8 cellular contexts compared by ENCODE assay signal in the genomic region with DNA sequence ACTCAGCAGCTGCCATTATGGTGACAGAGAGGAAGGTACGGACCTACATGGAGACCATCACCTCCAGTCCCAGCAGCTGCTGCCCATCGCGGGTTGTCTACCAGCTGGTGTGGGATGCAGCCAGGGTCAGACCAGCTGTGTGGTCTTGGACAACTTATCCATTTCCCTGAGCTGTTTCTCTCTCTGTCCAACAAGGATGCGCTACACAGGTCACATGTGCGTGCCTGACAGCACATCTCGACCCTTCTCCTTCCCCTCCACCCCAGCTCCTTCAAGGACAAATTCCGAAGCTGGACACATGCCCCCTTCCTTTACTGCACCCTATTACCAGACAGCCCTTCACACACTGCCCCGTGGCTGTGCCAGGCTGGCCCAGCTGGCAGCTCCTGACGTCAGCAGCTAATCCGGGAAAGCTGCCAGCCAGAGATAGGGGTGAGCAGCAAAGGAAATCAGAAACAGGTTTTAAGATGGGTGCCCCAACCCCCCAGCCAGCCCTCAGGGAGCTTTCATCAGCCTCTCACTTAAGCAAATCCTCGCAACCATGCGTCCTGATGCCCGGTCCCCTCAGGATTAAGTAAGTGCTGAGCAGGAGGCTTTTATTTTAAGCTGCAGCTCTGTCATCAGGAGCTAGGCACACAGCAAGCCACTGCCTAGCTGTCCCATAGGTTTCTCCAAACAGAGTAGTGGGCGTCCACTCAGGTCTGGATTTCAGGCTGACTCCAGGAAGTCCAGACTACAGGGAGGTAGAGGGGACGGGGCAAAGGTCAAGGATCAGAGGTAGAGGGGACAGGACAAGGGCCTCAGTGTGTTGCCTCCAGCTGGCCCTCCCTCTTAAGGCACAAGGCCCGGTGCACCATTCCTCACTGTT. TPM values are rescaled to one million over a fixed set of nuclear protein-coding genes. Genes with fewer than 3 reads are reported as not detected.
A peak's percentile ranks its signal among the peaks of the same experiment; 100 is the strongest.
DNase-seq lines count a peak whose midpoint lies in the region; ATAC-seq, FAIRE-seq and TF ChIP-seq lines count a peak whose summit lies in the region.

No MANE protein-coding gene starts in this region.

- H3K36me3 Mint-ChIP-seq in stimulated activated naive B cell treated with anti-CD40 and anti-IgM and Interleukin-4, amounts not matched to agents 10 μg/mL and 1 μg/mL and 100 μg/mL, for 72 hours: peaks cover 0 to 13% of the 10 kb centered on the region in 2 donors

- TF ChIP-seq POLR2A in spleen (IDR thresholded peaks at IDR 0.05): no peak

- H3K36me3 ChIP-seq in psoas muscle (ENCODE audit: insufficient read depth in 1 of 2, low read depth in 1 of 2) (peaks cover 2 to 25% of the 10 kb centered on the region in 2 donors), spleen (peaks cover 0 to 27% (median 10%) of the 10 kb centered on the region in 6 donors)

- no peak for FAIRE-seq in frontal cortex (lab: Jason Lieb, UNC)

- no peak overlapping the region for H3K4me3 ChIP-seq in psoas muscle
- H3K4me3 ChIP-seq in spleen: no peak overlapping the region

- H3K4me3 Mint-ChIP-seq in stimulated activated naive B cell treated with anti-CD40 and anti-IgM and Interleukin-4, amounts not matched to agents 10 μg/mL and 1 μg/mL and 100 μg/mL, for 72 hours: no peak overlapping the region

- H3K9me3 ChIP-seq in psoas muscle (no peaks in the 10 kb centered on the region), spleen (no peaks in the 10 kb centered on the region)

- H3K27me3 Mint-ChIP-seq in stimulated activated naive B cell treated with anti-CD40 and anti-IgM and Interleukin-4, amounts not matched to agents 10 μg/mL and 1 μg/mL and 100 μg/mL, for 72 hours: no peaks in the 10 kb centered on the region

- H3K4me1 ChIP-seq in psoas muscle: peaks cover 22% of the 10 kb centered on the region
- H3K4me1 ChIP-seq in spleen: peaks cover 8 to 26% (median 18%) of the 10 kb centered on the region in 6 donors

- peak; percentile 56 to 69 (median 64) for ATAC-seq in psoas muscle
- no peak for ATAC-seq in stimulated activated naive B cell treated with anti-CD40 and anti-IgM and Interleukin-4, amounts not matched to agents 10 μg/mL and 1 μg/mL and 100 μg/mL, for 72 hours (replicated peaks)
- ATAC-seq in GM21367 (IDR thresholded peaks at IDR 0.05; ENCODE audit: unreplicated experiment): no peak

- H3K9me3 Mint-ChIP-seq in stimulated activated naive B cell treated with anti-CD40 and anti-IgM and Interleukin-4, amounts not matched to agents 10 μg/mL and 1 μg/mL and 100 μg/mL, for 72 hours: no peaks in the 10 kb centered on the region

- TF ChIP-seq CTCF in psoas muscle (IDR thresholded peaks at IDR 0.05): no peak
- TF ChIP-seq CTCF in spleen (IDR thresholded peaks at IDR 0.05 in 8 of 11, conservative IDR thresholded peaks at IDR 0.05 in 3 of 11): no peak

- no peak overlapping the region for H3K27ac Mint-ChIP-seq in stimulated activated naive B cell treated with anti-CD40 and anti-IgM and Interleukin-4, amounts not matched to agents 10 μg/mL and 1 μg/mL and 100 μg/mL, for 72 hours

- H3K27me3 ChIP-seq in psoas muscle (ENCODE audit: insufficient read depth in 3 of 3, low read length in 2 of 3) (no peaks in the 10 kb centered on the region), spleen (replicated peaks in 1 of 7) (no peaks in the 10 kb centered on the region)

- H3K4me1 Mint-ChIP-seq in stimulated activated naive B cell treated with anti-CD40 and anti-IgM and Interleukin-4, amounts not matched to agents 10 μg/mL and 1 μg/mL and 100 μg/mL, for 72 hours: peaks cover 14 to 18% of the 10 kb centered on the region in 2 donors

- H3K27ac ChIP-seq in psoas muscle (peak overlapping the region; percentile 80), spleen (peak overlapping the region in 2 of 8 donors; percentile 2 to 13)

- intact Hi-C loops in psoas muscle (cut with DNase I) (loop anchor here in 1 of 2 donors (5.0 kb wide), 2 partner anchors 40 to 115 kb away; no protein-coding TSS in a partner anchor), spleen (cut with DNase I; ENCODE audit: low total_unique reads) (loop anchor here (5.0 kb wide), 1 partner anchor 115 kb away; no protein-coding TSS in a partner anchor)

- peak; percentile 37 for DNase-seq in ELR (ENCODE audit: low read depth)
- peak; percentile 72 to 87 for DNase-seq in SHP77 (lab: John Stamatoyannopoulos, UW)
- DNase-seq in frontal cortex (ENCODE audit: low spot score in 2 of 2): peak; percentile 68 to 79
- DNase-seq in psoas muscle: peak; percentile 76 to 82
- no peak for DNase-seq in stimulated activated naive B cell treated with anti-CD40 and anti-IgM and Interleukin-4, amounts not matched to agents 10 μg/mL and 1 μg/mL and 100 μg/mL, for 72 hours
- DNase-seq in spleen: no peak
- DNase-seq in germinal center (ENCODE audit: low spot score): no peak

- WGBS in psoas muscle, 3 donors: 15 to 29% (median 18%) methylated on average over 16 of the region's 16 CpGs
- WGBS in spleen, 5 donors: 52 to 64% (median 58%) methylated on average over 16 of the region's 16 CpGs

RNA-seq across cellular contexts. Expression of a gene that starts 20.3 kb away (rescaled TPM):
- total RNA-seq in frontal cortex (7.3 TPM), psoas muscle (10 to 100 TPM; 11.7 to 23.9 (median 16.1) TPM), spleen (10 to 100 TPM in 6 of 7 donors, 1 to 10 TPM in 1; 7.6 to 29.9 (median 13.6) TPM)
- polyA plus RNA-seq in psoas muscle (1 to 10 TPM; 2.0 to 7.8 (median 6.2) TPM), spleen (1 to 10 TPM; 2.2 to 7.6 (median 3.0) TPM)

RNA-seq across cellular contexts. Expression of a gene that starts 44.6 kb away (rescaled TPM):
- total RNA-seq in frontal cortex: 10.2 TPM
- 100 to 1,000 TPM in 1 of 4 donors, 10 to 100 TPM in 3; 12.3 to 111 (median 50.9) TPM for total RNA-seq in psoas muscle
- 10 to 100 TPM in 2 of 3 donors, 1 to 10 TPM in 1; 9.5 to 26.1 (median 23.4) TPM for polyA plus RNA-seq in psoas muscle
- 10 to 100 TPM; 30.9 to 52.4 (median 44.8) TPM for total RNA-seq in spleen
- 10 to 100 TPM in 1 of 3 donors, 1 to 10 TPM in 2; 7.5 to 17.1 (median 8.9) TPM for polyA plus RNA-seq in spleen

Comparison
In these comparisons a context has a peak if more than half of its experiments do, and no peak if none do; other contexts are left out.
1. DNase-seq: peak in ELR (single experiment), SHP77 (2 of 2), frontal cortex (2 of 2) and psoas muscle (2 of 2); none in stimulated activated naive B cell treated with anti-CD40 and anti-IgM and Interleukin-4, amounts not matched to agents 10 μg/mL and 1 μg/mL and 100 μg/mL, for 72 hours (single experiment), spleen (single experiment) and germinal center (single experiment).
2. ATAC-seq: peak in psoas muscle (4 of 4); none in stimulated activated naive B cell treated with anti-CD40 and anti-IgM and Interleukin-4, amounts not matched to agents 10 μg/mL and 1 μg/mL and 100 μg/mL, for 72 hours (0 of 2) and GM21367 (single experiment).